Comparison of ENCODE assay signal across 9 cellular contexts in genomic region chr1:84146375-84147032, GRCh38. TPM values are rescaled to one million over a fixed set of nuclear protein-coding genes. Genes with fewer than 3 reads are reported as not detected.
DNase-seq lines count a peak whose midpoint lies in the region; ATAC-seq and TF ChIP-seq lines count a peak whose summit lies in the region.
"Had no signal": no experiment of that assay in that cellular context is flagged by ENCODE, and none has a peak within 500 bp of the region (broad histone marks: within the 10 kb centered on the region; RNA-seq: fewer than 3 reads in every experiment).

No MANE protein-coding gene starts in this region.

- peaks cover 11% of the 10 kb centered on the region for H3K36me3 ChIP-seq in DND-41 (ENCODE audit: insufficient read depth, low read length)
- no peaks in the 10 kb centered on the region for H3K36me3 ChIP-seq in adipocyte (ENCODE audit: control insufficient read depth, insufficient read depth, low read length, severe bottlenecking)

- H3K27me3 Mint-ChIP-seq in naive B cell = no peaks in the 10 kb centered on the region

- no peak for DNase-seq in DND-41
- DNase-seq in HT-29 (ENCODE audit: low spot score) = peak; percentile 32
- DNase-seq in adipocyte (ENCODE audit: low read depth) = peak; percentile 70
- no peak for DNase-seq in naive B cell
- DNase-seq in COR-L47 (lab: John Stamatoyannopoulos, UW) = no peak
- DNase-seq in putamen (ENCODE audit: low spot score) = no peak
- DNase-seq in NCI-H1048 (lab: John Stamatoyannopoulos, UW) = no peak
- DNase-seq in NCI-H69 (lab: John Stamatoyannopoulos, UW) = no peak
- DNase-seq: NCI-H1092 treated with DMSO at 0.1 percent for 48 hours had no signal

- no peaks in the 10 kb centered on the region for H3K27me3 ChIP-seq in DND-41 (ENCODE audit: insufficient read depth, low read length, poor library complexity)
- H3K27me3 ChIP-seq in adipocyte (replicated peaks; ENCODE audit: control insufficient read depth, insufficient read depth, low read length) = no peaks in the 10 kb centered on the region

- H3K9me3 Mint-ChIP-seq in naive B cell = peaks cover 0 to 4% (median 0%) of the 10 kb centered on the region in 7 donors

- no peaks in the 10 kb centered on the region for H4K20me1 ChIP-seq in DND-41 (ENCODE audit: insufficient read depth, low read length)

- H3K79me2 ChIP-seq in DND-41 (ENCODE audit: insufficient read depth, low read length) = peaks cover 77% of the 10 kb centered on the region

- H3K4me3 ChIP-seq in DND-41 (ENCODE audit: low read depth in 1 of 2, low read length in 2 of 2) (peak overlapping the region; percentile 69 to 72), adipocyte (ENCODE audit: low read length) (no peak overlapping the region)

- no peak overlapping the region for H2AFZ ChIP-seq in DND-41 (ENCODE audit: low read depth, low read length)

- no peaks in the 10 kb centered on the region for H3K9me3 ChIP-seq in DND-41 (ENCODE audit: insufficient read depth, low read length, severe bottlenecking)
- H3K9me3 ChIP-seq in adipocyte (ENCODE audit: control insufficient read depth, low read length) = no peaks in the 10 kb centered on the region

- peaks cover 37 to 55% (median 50%) of the 10 kb centered on the region in 3 donors for H3K4me1 Mint-ChIP-seq in naive B cell

- ATAC-seq in DND-41 (ENCODE audit: insufficient read depth, low read depth) = 0 out of 3 replicates have a peak, but pooled peaks have one; percentile 32
- ATAC-seq in naive B cell (ENCODE audit: low read depth in 2 of 2) = no peak

- H3K4me3 Mint-ChIP-seq in naive B cell = peak overlapping the region; percentile 80 to 97 (median 90)

- peak overlapping the region; percentile 97 for H3K27ac ChIP-seq in DND-41 (ENCODE audit: low read length)

- H3K4me1 ChIP-seq in DND-41 (ENCODE audit: insufficient read depth, low read length) (peaks cover 44% of the 10 kb centered on the region), adipocyte (ENCODE audit: control insufficient read depth, insufficient read depth, low read length) (peaks cover 21% of the 10 kb centered on the region)

- H3K27ac Mint-ChIP-seq in naive B cell = peak overlapping the region; percentile 58 to 98 (median 82)

- peak overlapping the region; percentile 79 for H3K4me2 ChIP-seq in DND-41 (ENCODE audit: insufficient read depth, low read length)

- no peak for TF ChIP-seq CTCF in DND-41 (IDR thresholded peaks at IDR 0.05; ENCODE audit: borderline replicate concordance, extremely low read depth, low read length, poor library complexity, severe bottlenecking)

- H3K36me3 Mint-ChIP-seq in naive B cell = peaks cover 0 to 10% of the 10 kb centered on the region in 2 donors

- H3K9ac ChIP-seq in DND-41 (ENCODE audit: low read depth, low read length) = peak overlapping the region; percentile 81
- H3K9ac ChIP-seq in adipocyte (ENCODE audit: low read length) = no peak overlapping the region

RNA-seq across cellular contexts. Expression of gene PRKACB, which starts 2.4 kb away (rescaled TPM):
- 0.51 and 0.86 TPM in 2 replicates for total RNA-seq in HT-29 (2014; rRNA removed; shearing (Covaris generic))
- polyA plus RNA-seq in naive B cell (ENCODE audit: low read depth in 6 of 6) = 10 to 100 TPM; 58.2 to 87.1 (median 66.4) TPM

Comparison
In these comparisons a context has a peak if more than half of its experiments do, and no peak if none do; other contexts are left out.
1. DNase-seq: peak in HT-29 (single experiment) and adipocyte (single experiment); none in DND-41 (single experiment), naive B cell (single experiment), COR-L47 (single experiment), putamen (single experiment), NCI-H1048 (single experiment) and NCI-H69 (single experiment).